ENCODE assay signal across 1 cellular context in genomic region chr18:28175047-28175929, GRCh38.
TF ChIP-seq lines count a peak whose summit lies in the region.

No MANE protein-coding gene starts in this region.

TF ChIP-seq in HEK293, 187 proteins besides CTCF, POLR2A, EP300 and RAD21 (continued from another document and continues in another):
- TF ChIP-seq ZBTB6 (tag by site-specific recombination; IDR thresholded peaks at IDR 0.05) (no peak), MZF1 (tag by site-specific recombination; IDR thresholded peaks at IDR 0.05; ENCODE audit: borderline replicate concordance) (no peak), ZNF362 (tag by site-specific recombination; IDR thresholded peaks at IDR 0.05) (no peak), ZSCAN30 (tag by site-specific recombination; IDR thresholded peaks at IDR 0.05) (no peak), ZNF211 (tag by site-specific recombination; IDR thresholded peaks at IDR 0.05; ENCODE audit: low read depth) (no peak), ZNF571 (tag by site-specific recombination; IDR thresholded peaks at IDR 0.05) (no peak), ZNF555 (tag by site-specific recombination; conservative IDR thresholded peaks at IDR 0.05) (no peak), ZNF350 (tag by site-specific recombination; IDR thresholded peaks at IDR 0.05) (no peak), ZFP41 (tag by site-specific recombination; IDR thresholded peaks at IDR 0.05; ENCODE audit: borderline replicate concordance) (no peak), SETDB1 (IDR thresholded peaks at IDR 0.05; ENCODE audit: insufficient read length, low read length) (no peak), ZNF174 (tag by site-specific recombination; IDR thresholded peaks at IDR 0.05) (no peak), ZBTB7A (tag by site-specific recombination; IDR thresholded peaks at IDR 0.05; ENCODE audit: low read depth) (no peak), ZNF175 (tag by site-specific recombination; IDR thresholded peaks at IDR 0.05) (no peak), GLIS1 (tag by site-specific recombination; IDR thresholded peaks at IDR 0.05) (peak; percentile 61), ZFHX2 (tag by site-specific recombination; conservative IDR thresholded peaks at IDR 0.05) (peak; percentile 42), ZNF658 (tag by site-specific recombination; IDR thresholded peaks at IDR 0.05) (no peak), ZNF624 (tag by site-specific recombination; IDR thresholded peaks at IDR 0.05) (no peak), ZNF530 (tag by site-specific recombination; IDR thresholded peaks at IDR 0.05; ENCODE audit: low read depth) (no peak), ZNF518A (tag by site-specific recombination; conservative IDR thresholded peaks at IDR 0.05; ENCODE audit: low read depth) (no peak), KLF17 (tag by site-specific recombination; IDR thresholded peaks at IDR 0.05) (no peak), PRDM1 (tag by site-specific recombination; IDR thresholded peaks at IDR 0.05) (peak; percentile 78), ZNF132 (tag by site-specific recombination; IDR thresholded peaks at IDR 0.05; ENCODE audit: borderline replicate concordance) (no peak), ZBTB21 (tag by site-specific recombination; IDR thresholded peaks at IDR 0.05) (no peak), PATZ1 (tag by site-specific recombination; IDR thresholded peaks at IDR 0.05) (no peak), ZNF48 (tag by site-specific recombination; IDR thresholded peaks at IDR 0.05) (no peak), ZNF155 (tag by site-specific recombination; IDR thresholded peaks at IDR 0.05) (no peak), ZNF10 (tag by site-specific recombination; IDR thresholded peaks at IDR 0.05) (no peak), TSHZ1 (tag by site-specific recombination; IDR thresholded peaks at IDR 0.05; ENCODE audit: borderline replicate concordance) (no peak), EGR2 (tag by site-specific recombination; IDR thresholded peaks at IDR 0.05; ENCODE audit: low read depth) (0 out of 2 replicates have a peak, but pooled peaks have one; percentile 8), FEZF1 (tag by site-specific recombination; IDR thresholded peaks at IDR 0.05) (no peak), ZFP37 (tag by site-specific recombination; IDR thresholded peaks at IDR 0.05) (no peak), ZFP3 (tag by site-specific recombination; IDR thresholded peaks at IDR 0.05; ENCODE audit: low read depth) (no peak), BCL6B (tag by site-specific recombination; IDR thresholded peaks at IDR 0.05) (no peak), REST (tag by site-specific recombination; IDR thresholded peaks at IDR 0.05) (peak; percentile 98), ZNF311 (tag by site-specific recombination; IDR thresholded peaks at IDR 0.05; ENCODE audit: borderline replicate concordance) (no peak), ZIC2 (tag by site-specific recombination; IDR thresholded peaks at IDR 0.05) (peak; percentile 53), HIC1 (tag by site-specific recombination; IDR thresholded peaks at IDR 0.05) (0 out of 2 replicates have a peak, but pooled peaks have one; percentile 19), ZNF114 (tag by site-specific recombination; IDR thresholded peaks at IDR 0.05) (no peak)
